In genomic region chr6:132712366-132712765, GRCh38 we compare ENCODE assay signal across 1 cellular context.
A peak's percentile ranks its signal among the peaks of the same experiment; 100 is the strongest.
TF ChIP-seq lines count a peak whose summit lies in the region.

No MANE protein-coding gene starts in this region.

TF ChIP-seq in HCT116, 20 proteins besides CTCF, POLR2A, EP300 and RAD21 (continued from another document):
- TF ChIP-seq ATF3 (IDR thresholded peaks at IDR 0.05), result no peak
- TF ChIP-seq CBX3 (IDR thresholded peaks at IDR 0.05; ENCODE audit: low read depth), result no peak
- no peak for TF ChIP-seq ZNF274 (IDR thresholded peaks at IDR 0.05; ENCODE audit: low read depth, low read length)
- no peak for TF ChIP-seq ZFX (IDR thresholded peaks at IDR 0.05)
- TF ChIP-seq EGR1 (IDR thresholded peaks at IDR 0.05; ENCODE audit: low read depth), result no peak
- TF ChIP-seq REST (IDR thresholded peaks at IDR 0.05; ENCODE audit: low read depth), result no peak
- peak; percentile 28; the same call in 1 of the 2 replicates for TF ChIP-seq JUND (IDR thresholded peaks at IDR 0.05)
- no peak for TF ChIP-seq TCF7L2 (IDR thresholded peaks at IDR 0.05; ENCODE audit: borderline replicate concordance, extremely low read depth, insufficient read depth, insufficient read length)
